In the genomic region with DNA sequence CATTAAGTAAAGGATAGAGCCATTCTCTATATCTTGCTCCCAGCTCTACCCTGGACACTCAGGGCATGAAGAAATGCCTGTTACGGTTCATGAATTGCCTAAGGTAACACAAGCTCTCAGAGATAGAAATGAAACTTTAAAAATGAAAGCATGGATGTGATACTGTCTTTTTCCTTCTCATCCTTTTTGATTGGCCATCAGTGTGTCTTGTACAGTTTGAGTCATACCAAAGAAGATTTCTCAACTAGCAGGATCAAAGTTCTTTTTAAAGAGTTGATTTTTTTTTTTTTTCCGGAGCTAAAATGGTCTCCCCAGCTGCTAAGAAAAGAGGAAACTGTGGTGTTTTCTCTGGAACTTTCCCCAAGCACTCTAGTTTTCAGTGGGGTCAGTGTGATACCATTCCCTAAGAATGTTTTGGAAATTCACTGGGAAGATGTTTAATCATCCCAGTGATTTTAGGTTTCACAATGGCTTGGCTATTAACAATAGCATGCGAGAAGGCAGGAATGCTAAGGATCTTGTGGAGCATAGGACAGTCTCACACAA, we compare ENCODE assay signal across 12 cellular contexts.
A peak's percentile ranks its signal among the peaks of the same experiment; 100 is the strongest.
DNase-seq lines count a peak whose midpoint lies in the region; ATAC-seq, FAIRE-seq and TF ChIP-seq lines count a peak whose summit lies in the region.
"Had no signal": no experiment of that assay in that cellular context is flagged by ENCODE, and none has a peak within 500 bp of the region (broad histone marks: within the 10 kb centered on the region; RNA-seq: fewer than 3 reads in every experiment).

No MANE protein-coding gene starts in this region.

- DNase-seq in astrocyte of the cerebellum (ENCODE audit: low read depth) (peak; percentile 79), iris pigment epithelial cell (ENCODE audit: low read depth) (peak; percentile 33), stomach (no peak), NCI-H1105 (lab: John Stamatoyannopoulos, UW) (no peak), small intestine (no peak)
- no peak for DNase-seq in stimulated activated effector memory CD8-positive, alpha-beta T cell treated with anti-CD3 and anti-CD28 coated beads, Interleukin-12 subunit alpha, Interleukin-12 subunit beta, amount 100 ng/mL, for 72 hours (ENCODE audit: low spot score in 2 of 2)
- no peak for DNase-seq in stimulated activated CD4-positive, alpha-beta T cell treated with anti-CD3 and anti-CD28 coated beads, Interleukin-2, amount 100 ng/mL, for 48 hours
- DNase-seq: activated CD8-positive, alpha-beta memory T cell treated with anti-CD3 and anti-CD28 coated beads, Interleukin-2, amount 50 U/mL, for 48 hours had no signal

- no peak for TF ChIP-seq POLR2A in stomach (IDR thresholded peaks at IDR 0.05)

- H3K27me3 ChIP-seq in stomach (no peaks in the 10 kb centered on the region), small intestine (ENCODE audit: control insufficient read depth in 2 of 2, insufficient read depth in 2 of 2, low read length in 2 of 2) (peaks cover 0 to 2% of the 10 kb centered on the region in 2 donors)

- no peaks in the 10 kb centered on the region for H3K9me3 ChIP-seq in stomach
- H3K9me3 ChIP-seq in small intestine (ENCODE audit: control insufficient read depth, low read depth) = no peaks in the 10 kb centered on the region

- no peak for TF ChIP-seq CTCF in astrocyte of the cerebellum (IDR thresholded peaks at IDR 0.05; ENCODE audit: low read depth, low read length, missing control alignments)
- TF ChIP-seq CTCF in stomach (IDR thresholded peaks at IDR 0.05) = no peak

- H3K4me1 ChIP-seq in stomach (peaks cover 0 to 8% (median 3%) of the 10 kb centered on the region in 4 donors), small intestine (ENCODE audit: control insufficient read depth in 2 of 2, insufficient read depth in 1 of 2, low read depth in 1 of 2, low read length in 1 of 2) (no peaks in the 10 kb centered on the region)

- in situ Hi-C loops in astrocyte of the cerebellum (cut with HindIII; ENCODE audit: low sequenced_read_pairs) = no loop called here

- H3K36me3 ChIP-seq in stomach (no peaks in the 10 kb centered on the region), small intestine (ENCODE audit: control insufficient read depth in 2 of 2, insufficient read depth in 2 of 2, low read length in 2 of 2) (no peaks in the 10 kb centered on the region)

- TF ChIP-seq EP300 in stomach (IDR thresholded peaks at IDR 0.05) = no peak

- no peaks in the 10 kb centered on the region for H3K9me3 Mint-ChIP-seq in stimulated activated effector memory CD8-positive, alpha-beta T cell treated with anti-CD3 and anti-CD28 coated beads, Interleukin-12 subunit alpha, Interleukin-12 subunit beta, amount 100 ng/mL, for 72 hours
- H3K9me3 Mint-ChIP-seq: stimulated activated memory B cell treated with anti-CD40 and anti-IgM and Interleukin-4, amounts not matched to agents 10 μg/mL and 1 μg/mL and 100 μg/mL, for 72 hours had no signal

- H3K4me3 ChIP-seq in astrocyte of the cerebellum (ENCODE audit: low read depth, low read length) (no peak overlapping the region), stomach (no peak overlapping the region), small intestine (ENCODE audit: low read depth in 1 of 2, low read length in 2 of 2) (no peak overlapping the region)
- H3K4me3 ChIP-seq: K562 had no signal

- intact Hi-C loops in stomach (cut with DNase I; ENCODE audit: low total_unique reads) = no loop called here

- no peaks in the 10 kb centered on the region for H3K36me3 Mint-ChIP-seq in stimulated activated effector memory CD8-positive, alpha-beta T cell treated with anti-CD3 and anti-CD28 coated beads, Interleukin-12 subunit alpha, Interleukin-12 subunit beta, amount 100 ng/mL, for 72 hours
- H3K36me3 Mint-ChIP-seq: stimulated activated memory B cell treated with anti-CD40 and anti-IgM and Interleukin-4, amounts not matched to agents 10 μg/mL and 1 μg/mL and 100 μg/mL, for 72 hours had no signal

- no peaks in the 10 kb centered on the region for H3K4me1 Mint-ChIP-seq in stimulated activated effector memory CD8-positive, alpha-beta T cell treated with anti-CD3 and anti-CD28 coated beads, Interleukin-12 subunit alpha, Interleukin-12 subunit beta, amount 100 ng/mL, for 72 hours
- H3K4me1 Mint-ChIP-seq: stimulated activated memory B cell treated with anti-CD40 and anti-IgM and Interleukin-4, amounts not matched to agents 10 μg/mL and 1 μg/mL and 100 μg/mL, for 72 hours had no signal

- no peak overlapping the region for H3K4me3 Mint-ChIP-seq in stimulated activated effector memory CD8-positive, alpha-beta T cell treated with anti-CD3 and anti-CD28 coated beads, Interleukin-12 subunit alpha, Interleukin-12 subunit beta, amount 100 ng/mL, for 72 hours
- H3K4me3 Mint-ChIP-seq: stimulated activated memory B cell treated with anti-CD40 and anti-IgM and Interleukin-4, amounts not matched to agents 10 μg/mL and 1 μg/mL and 100 μg/mL, for 72 hours had no signal

- WGBS in stomach, 5 donors = 49 to 72% (median 65%) methylated on average over 3 of the region's 3 CpGs
- WGBS in small intestine, 3 donors = 48 to 53% (median 48%) methylated on average over 3 of the region's 3 CpGs

- no peak overlapping the region for H3K27ac Mint-ChIP-seq in stimulated activated effector memory CD8-positive, alpha-beta T cell treated with anti-CD3 and anti-CD28 coated beads, Interleukin-12 subunit alpha, Interleukin-12 subunit beta, amount 100 ng/mL, for 72 hours
- H3K27ac Mint-ChIP-seq: progenitor cell of endocrine pancreas; stimulated activated memory B cell treated with anti-CD40 and anti-IgM and Interleukin-4, amounts not matched to agents 10 μg/mL and 1 μg/mL and 100 μg/mL, for 72 hours had no signal

- peak; percentile 43 for ATAC-seq in HG03432 (IDR thresholded peaks at IDR 0.05; ENCODE audit: unreplicated experiment)
- no peak for ATAC-seq in stimulated activated effector memory CD8-positive, alpha-beta T cell treated with anti-CD3 and anti-CD28 coated beads, Interleukin-12 subunit alpha, Interleukin-12 subunit beta, amount 100 ng/mL, for 72 hours
- ATAC-seq: K562; stimulated activated memory B cell treated with anti-CD40 and anti-IgM and Interleukin-4, amounts not matched to agents 10 μg/mL and 1 μg/mL and 100 μg/mL, for 72 hours had no signal

- H3K27ac ChIP-seq in stomach (peak overlapping the region in 4 of 5 donors; percentile 1 to 51 (median 35)), small intestine (ENCODE audit: low read depth in 1 of 2, low read length in 1 of 2) (peak overlapping the region in 1 of 2 donors; percentile 69)

- no peak for FAIRE-seq in small intestine (lab: Jason Lieb, UNC)
- FAIRE-seq: K562 had no signal

Comparison
In these comparisons a context has a peak if more than half of its experiments do, and no peak if none do; other contexts are left out.
1. DNase-seq: peak in astrocyte of the cerebellum (single experiment) and iris pigment epithelial cell (single experiment); none in stomach (single experiment), stimulated activated effector memory CD8-positive, alpha-beta T cell treated with anti-CD3 and anti-CD28 coated beads, Interleukin-12 subunit alpha, Interleukin-12 subunit beta, amount 100 ng/mL, for 72 hours (0 of 2), stimulated activated CD4-positive, alpha-beta T cell treated with anti-CD3 and anti-CD28 coated beads, Interleukin-2, amount 100 ng/mL, for 48 hours (0 of 2), NCI-H1105 (single experiment) and small intestine (single experiment).